8 cellular contexts compared by ENCODE assay signal in genomic region chr11:14907411-14908213, GRCh38. TPM values are rescaled to one million over a fixed set of nuclear protein-coding genes. Genes with fewer than 3 reads are reported as not detected.
DNase-seq lines count a peak whose midpoint lies in the region; ATAC-seq and TF ChIP-seq lines count a peak whose summit lies in the region.

No MANE protein-coding gene starts in this region.

- H3K4me3 ChIP-seq in colonic mucosa: no peak overlapping the region

- intact Hi-C loops in activated CD4-positive, alpha-beta T cell treated with anti-CD3 and anti-CD28 coated beads, Interleukin-2, amount 10 ng/mL, durations not matched to agents 24 days and 14 days (cut with micrococcal nuclease): loop anchor here (1.0 to 5.0 kb wide), 6 partner anchors 65 to 370 kb away; partner anchors contain the start of gene CALCA
- intact Hi-C loops in colonic mucosa (cut with DNase I): loop anchor here (2.0 to 10.0 kb wide), 3 partner anchors 117 to 370 kb away; no protein-coding TSS in a partner anchor

- peaks cover 51% of the 10 kb centered on the region for H3K4me1 Mint-ChIP-seq in activated CD4-positive, alpha-beta T cell treated with anti-CD3 and anti-CD28 coated beads, Interleukin-2, amount 10 ng/mL, durations not matched to agents 24 days and 14 days

- no peak overlapping the region for H3K4me3 Mint-ChIP-seq in activated CD4-positive, alpha-beta T cell treated with anti-CD3 and anti-CD28 coated beads, Interleukin-2, amount 10 ng/mL, durations not matched to agents 24 days and 14 days

- H3K36me3 ChIP-seq in colonic mucosa: no peaks in the 10 kb centered on the region

- H3K9me3 Mint-ChIP-seq in activated CD4-positive, alpha-beta T cell treated with anti-CD3 and anti-CD28 coated beads, Interleukin-2, amount 10 ng/mL, durations not matched to agents 24 days and 14 days: no peaks in the 10 kb centered on the region

- no peaks in the 10 kb centered on the region for H3K9me3 ChIP-seq in colonic mucosa

- no peaks in the 10 kb centered on the region for H3K27me3 Mint-ChIP-seq in activated CD4-positive, alpha-beta T cell treated with anti-CD3 and anti-CD28 coated beads, Interleukin-2, amount 10 ng/mL, durations not matched to agents 24 days and 14 days

- no peaks in the 10 kb centered on the region for H3K27me3 ChIP-seq in colonic mucosa

- peak; percentile 59 for ATAC-seq in GM18867 (IDR thresholded peaks at IDR 0.05; ENCODE audit: unreplicated experiment)
- peak; percentile 39 for ATAC-seq in HG03066 (IDR thresholded peaks at IDR 0.05; ENCODE audit: low read depth, unreplicated experiment)

- no peaks in the 10 kb centered on the region for H3K36me3 Mint-ChIP-seq in activated CD4-positive, alpha-beta T cell treated with anti-CD3 and anti-CD28 coated beads, Interleukin-2, amount 10 ng/mL, durations not matched to agents 24 days and 14 days (ENCODE audit: low read depth)

- H3K4me1 ChIP-seq in colonic mucosa: peaks cover 6% of the 10 kb centered on the region

- peak overlapping the region in 1 of 2 donors; percentile 23 for H3K9ac ChIP-seq in colonic mucosa (ENCODE audit: low read depth in 2 of 2, low read length in 2 of 2)

- TF ChIP-seq CTCF in AG09319 (IDR thresholded peaks at IDR 0.05; ENCODE audit: low read depth, low read length): peak; percentile 75
- peak; percentile 85 for TF ChIP-seq CTCF in colonic mucosa (IDR thresholded peaks at IDR 0.05)

- H3K27ac ChIP-seq in colonic mucosa: no peak overlapping the region

- no peak for DNase-seq in AG09319 (ENCODE audit: extremely low read depth, low read depth)
- peak; percentile 8 for DNase-seq in NCI-H226
- peak; percentile 96 for DNase-seq in activated CD4-positive, alpha-beta T cell treated with anti-CD3 and anti-CD28 coated beads, Interleukin-2, amount 10 ng/mL, durations not matched to agents 24 days and 14 days
- DNase-seq in colonic mucosa: peak; percentile 89
- peak; percentile 92 for DNase-seq in mesenteric fat pad (ENCODE audit: low spot score)
- DNase-seq in stimulated activated CD8-positive, alpha-beta memory T cell treated with anti-CD3 and anti-CD28 coated beads, Interleukin-4, amount 100 ng/mL, for 4 hours (ENCODE audit: low read depth in 2 of 2, low spot score in 1 of 2): peak; percentile 60 to 78

- peak overlapping the region; percentile 20 for H3K27ac Mint-ChIP-seq in activated CD4-positive, alpha-beta T cell treated with anti-CD3 and anti-CD28 coated beads, Interleukin-2, amount 10 ng/mL, durations not matched to agents 24 days and 14 days

RNA-seq across cellular contexts. Expression of gene CYP2R1, which starts 15.6 kb away (rescaled TPM):
- 13.1 and 13.7 TPM in 2 replicates for total RNA-seq in activated CD4-positive, alpha-beta T cell treated with anti-CD3 and anti-CD28 coated beads, Interleukin-2, amount 10 ng/mL, durations not matched to agents 24 days and 14 days
- total RNA-seq in colonic mucosa (10 to 100 TPM; 11.1 to 17.7 TPM), mesenteric fat pad (6.3 TPM)
